Comparison of ENCODE assay signal across 13 cellular contexts in genomic region chr17:34133350-34133749, GRCh38.
"Had no signal": no experiment of that assay in that cellular context is flagged by ENCODE, and none has a peak within 500 bp of the region (broad histone marks: within the 10 kb centered on the region; RNA-seq: fewer than 3 reads in every experiment).

No MANE protein-coding gene starts in this region.

- H3K4me1 ChIP-seq: colonic mucosa, gastrocnemius medialis, transverse colon had no signal

- ATAC-seq: activated CD8-positive, alpha-beta memory T cell treated with anti-CD3 and anti-CD28 coated beads, Interleukin-2, amount 10 ng/mL, durations not matched to agents 7 days and 5 days; gastrocnemius medialis; right cardiac atrium had no signal

- H3K27me3 ChIP-seq: cardiac muscle cell, colonic mucosa, transverse colon had no signal

- H3K4me3 ChIP-seq: cardiac muscle cell, colonic mucosa, gastrocnemius medialis, lung, transverse colon had no signal

- H3K36me3 ChIP-seq: cardiac muscle cell, colonic mucosa, gastrocnemius medialis, transverse colon had no signal

- H3K9me3 ChIP-seq: colonic mucosa, gastrocnemius medialis, transverse colon had no signal

- DNase-seq: activated B cell treated with CpG ODN at 0.5 μM for 24 hours; activated CD4-positive, alpha-beta memory T cell treated with anti-CD3 and anti-CD28 coated beads, Interleukin-2, amount 10 ng/mL, durations not matched to agents 7 days and 5 days; activated CD4-positive, alpha-beta T cell treated with anti-CD3 and anti-CD28 coated beads for 48 hours; activated CD8-positive, alpha-beta memory T cell treated with anti-CD3 and anti-CD28 coated beads, Interleukin-2, amount 10 ng/mL, durations not matched to agents 7 days and 5 days; activated naive CD8-positive, alpha-beta T cell treated with anti-CD3 and anti-CD28 coated beads for 36 hours; amniotic stem cell; colonic mucosa; gastrocnemius medialis; stimulated activated CD4-positive, alpha-beta T cell treated with anti-CD3 and anti-CD28 coated beads, Interleukin-2, amount 100 ng/mL, for 24 hours; transverse colon had no signal

- H3K27ac ChIP-seq: cardiac muscle cell, colonic mucosa, gastrocnemius medialis, transverse colon had no signal
